ENCODE assay signal across 8 cellular contexts in genomic region chr5:138354387-138354786, GRCh38. TPM values are rescaled to one million over a fixed set of nuclear protein-coding genes. Genes with fewer than 3 reads are reported as not detected.
DNase-seq lines count a peak whose midpoint lies in the region; ATAC-seq and TF ChIP-seq lines count a peak whose summit lies in the region.

No MANE protein-coding gene starts in this region.

- no peaks in the 10 kb centered on the region for H3K27me3 Mint-ChIP-seq in naive thymus-derived CD8-positive, alpha-beta T cell

- H3K4me3 Mint-ChIP-seq in naive thymus-derived CD8-positive, alpha-beta T cell = peak overlapping the region; percentile 90 to 100 (median 96)

- peaks cover 0 to 7% (median 0%) of the 10 kb centered on the region in 9 donors for H3K9me3 Mint-ChIP-seq in naive thymus-derived CD8-positive, alpha-beta T cell

- peak overlapping the region; percentile 78 for H3K27ac ChIP-seq in KOPT-K1 (ENCODE audit: low read depth, low read length, poor library complexity, severe bottlenecking)

- no peaks in the 10 kb centered on the region for H3K9me3 ChIP-seq in BE2C
- H3K9me3 ChIP-seq in KOPT-K1 (ENCODE audit: insufficient read depth, low read length, poor library complexity, severe bottlenecking) = peaks cover 6% of the 10 kb centered on the region

- TF ChIP-seq CTCF in BE2C (IDR thresholded peaks at IDR 0.05; ENCODE audit: low read depth, low read length) = no peak
- no peak for TF ChIP-seq CTCF in choroid plexus epithelial cell (conservative IDR thresholded peaks at IDR 0.05; ENCODE audit: low read depth, low read length)

- peak overlapping the region; percentile 84 for H3K4me3 ChIP-seq in BE2C (ENCODE audit: low read depth, low read length)
- peak overlapping the region; percentile 83 for H3K4me3 ChIP-seq in choroid plexus epithelial cell (ENCODE audit: low read depth, low read length)

- H3K27ac Mint-ChIP-seq in naive thymus-derived CD8-positive, alpha-beta T cell = peak overlapping the region; percentile 60 to 98 (median 94)

- DNase-seq in BE2C (no peak), choroid plexus epithelial cell (ENCODE audit: low read depth) (no peak), hippocampal formation (lab: John Stamatoyannopoulos, UW) (no peak), A172 (ENCODE audit: low spot score) (no peak)
- no peak for DNase-seq in naive thymus-derived CD8-positive, alpha-beta T cell

- no peaks in the 10 kb centered on the region for H3K36me3 ChIP-seq in BE2C
- no peaks in the 10 kb centered on the region for H3K36me3 ChIP-seq in KOPT-K1 (ENCODE audit: insufficient read depth, low read length)

- peaks cover 0 to 4% (median 0%) of the 10 kb centered on the region in 3 donors for H3K36me3 Mint-ChIP-seq in naive thymus-derived CD8-positive, alpha-beta T cell

- no peak for ATAC-seq in naive thymus-derived CD8-positive, alpha-beta T cell
- ATAC-seq in HG02610 (IDR thresholded peaks at IDR 0.05; ENCODE audit: unreplicated experiment) (no peak), HG03135 (IDR thresholded peaks at IDR 0.05; ENCODE audit: unreplicated experiment) (no peak)

- no peaks in the 10 kb centered on the region for H3K27me3 ChIP-seq in BE2C

- peaks cover 25 to 55% (median 48%) of the 10 kb centered on the region in 4 donors for H3K4me1 Mint-ChIP-seq in naive thymus-derived CD8-positive, alpha-beta T cell

- H3K4me1 ChIP-seq in BE2C = peaks cover 10% of the 10 kb centered on the region

- POLR2A ChIA-PET in naive thymus-derived CD8-positive, alpha-beta T cell (lab: Charles Lee) = interaction anchor here (1.2 to 10.6 kb wide), 4 partner anchors 14 to 465 kb away, joined by 3 to 274 read pairs (median 8); partner anchors contain the start of genes CDC25C, FAM53C, HSPA9 and PKD2L2

RNA-seq across cellular contexts. Expression of gene KDM3B, which starts 1.9 kb away (rescaled TPM):
- 41.7 TPM for polyA plus RNA-seq in BE2C (2012; ENCODE audit: insufficient read depth, insufficient read length, low read depth)
- total RNA-seq in naive thymus-derived CD8-positive, alpha-beta T cell = 10 to 100 TPM; 84.0 to 97.5 TPM
- 10 to 100 TPM in 2 of 3 donors, 1 to 10 TPM in 1; 6.9 to 12.3 (median 10.6) TPM for polyA plus RNA-seq in naive thymus-derived CD8-positive, alpha-beta T cell
- total RNA-seq in A172 (2014; rRNA removed; shearing (Covaris generic)) = 45.5 and 50.5 TPM in 2 replicates

RNA-seq across cellular contexts. Expression of gene FAM53C, which starts 16.3 kb away (rescaled TPM):
- 40.1 TPM for polyA plus RNA-seq in BE2C (2012; ENCODE audit: insufficient read depth, insufficient read length, low read depth)
- 10 to 100 TPM; 28.6 to 29.6 TPM for total RNA-seq in naive thymus-derived CD8-positive, alpha-beta T cell
- polyA plus RNA-seq in naive thymus-derived CD8-positive, alpha-beta T cell = 10 to 100 TPM; 18.6 to 22.2 (median 20.3) TPM
- total RNA-seq in A172 (2014; rRNA removed; shearing (Covaris generic)) = 25.4 and 30.7 TPM in 2 replicates

RNA-seq across cellular contexts. Expression of gene CDC25C, which starts 22.8 kb away (rescaled TPM):
- polyA plus RNA-seq in BE2C (2012; ENCODE audit: insufficient read depth, insufficient read length, low read depth) = 1.4 TPM
- not detected for total RNA-seq in naive thymus-derived CD8-positive, alpha-beta T cell
- not detected for polyA plus RNA-seq in naive thymus-derived CD8-positive, alpha-beta T cell
- total RNA-seq in A172 (2014; rRNA removed; shearing (Covaris generic)) = 24.8 and 25.4 TPM in 2 replicates

Comparison
In these comparisons a context has a peak if more than half of its experiments do, and no peak if none do; other contexts are left out.
1. RNA of gene CDC25C, which starts 22.8 kb away (total RNA-seq): 24.8 to 25.4 TPM in A172; not detected in naive thymus-derived CD8-positive, alpha-beta T cell; every median in the first group is over 10 times any median in the second.